ENCODE assay signal across 11 cellular contexts in the genomic region with DNA sequence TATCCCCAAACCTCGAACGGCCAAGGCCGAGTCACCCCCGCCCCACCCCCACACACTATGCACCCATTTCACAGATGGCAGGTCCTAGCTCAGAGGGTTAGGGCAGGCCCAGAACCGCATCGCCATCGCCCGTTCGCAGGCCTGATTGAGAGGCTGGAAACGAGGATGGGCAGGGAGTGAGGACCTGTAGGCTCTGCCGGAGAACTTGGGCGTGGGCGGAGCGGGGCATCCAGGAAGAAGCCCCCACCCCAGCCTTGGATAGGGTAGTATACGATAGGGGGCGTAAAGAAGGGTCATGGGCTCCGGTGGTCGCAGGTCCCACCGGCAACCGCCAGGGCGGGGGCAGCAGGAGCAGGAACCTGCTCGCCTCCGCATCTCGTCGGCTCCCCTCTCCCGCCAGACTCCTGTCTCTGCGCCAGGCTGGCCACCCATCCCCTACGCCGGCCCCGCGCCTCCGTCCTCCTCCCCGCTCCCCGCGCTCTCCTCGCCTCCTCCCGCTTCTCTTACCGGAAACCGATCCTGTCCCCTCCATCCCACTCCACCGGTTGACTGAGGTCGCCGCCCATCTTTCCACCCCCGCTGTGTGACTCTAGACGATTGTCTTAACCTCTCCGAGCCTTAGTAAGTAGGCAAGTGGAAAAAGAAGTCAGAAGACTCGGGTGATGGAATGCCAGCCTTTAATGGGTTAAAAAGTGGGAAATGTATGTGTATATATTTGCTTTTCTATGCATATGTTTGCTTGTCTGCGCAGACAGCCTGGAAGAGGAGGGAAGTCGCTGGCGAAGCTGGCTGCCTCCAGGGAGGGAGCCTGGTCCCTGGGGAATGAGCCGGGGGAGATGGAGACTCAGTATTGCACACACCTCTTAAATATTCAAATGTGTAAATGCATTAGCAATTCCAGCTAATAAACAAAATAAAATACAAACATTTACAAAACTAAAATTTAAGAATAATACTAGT. TPM values are rescaled to one million over a fixed set of nuclear protein-coding genes. Genes with fewer than 3 reads are reported as not detected.
DNase-seq lines count a peak whose midpoint lies in the region; ATAC-seq and TF ChIP-seq lines count a peak whose summit lies in the region.
"Had no signal": no experiment of that assay in that cellular context is flagged by ENCODE, and none has a peak within 500 bp of the region (broad histone marks: within the 10 kb centered on the region; RNA-seq: fewer than 3 reads in every experiment).

No MANE protein-coding gene starts in this region.

- H3K23ac ChIP-seq in mesenchymal stem cell (ENCODE audit: low read length in 2 of 2) = no peak overlapping the region

- 3% methylated on average over 35 of the region's 50 CpGs for WGBS in mesenchymal stem cell
- 9% methylated on average over 50 of the region's 50 CpGs for WGBS in prostate gland

- H3K27ac ChIP-seq in BLaER1 = no peak overlapping the region
- H3K27ac ChIP-seq in HEK293 (ENCODE audit: extremely low read depth, low read depth, low read length) = no peak overlapping the region
- H3K27ac ChIP-seq in mesenchymal stem cell (ENCODE audit: low read length, poor library complexity, severe bottlenecking) = peak overlapping the region; percentile 15
- H3K27ac ChIP-seq in prostate gland = no peak overlapping the region
- H3K27ac ChIP-seq: stomach had no signal

- H3K36me3 Mint-ChIP-seq in WTC11 = no peaks in the 10 kb centered on the region
- H3K36me3 Mint-ChIP-seq in activated naive CD4-positive, alpha-beta T cell treated with anti-CD3 and anti-CD28 coated beads, Interleukin-2, amount 10 ng/mL, durations not matched to agents 7 days and 5 days = no peaks in the 10 kb centered on the region

- peak overlapping the region; percentile 74 for H3K4me3 Mint-ChIP-seq in WTC11
- H3K4me3 Mint-ChIP-seq in activated naive CD4-positive, alpha-beta T cell treated with anti-CD3 and anti-CD28 coated beads, Interleukin-2, amount 10 ng/mL, durations not matched to agents 7 days and 5 days = no peak overlapping the region
- H3K4me3 Mint-ChIP-seq: dendritic cell treated with granulocyte-macrophage colony-stimulating factor and Interleukin-4, amounts not matched to agents 40 ng/mL and 50 ng/mL, for 4 days had no signal

- H3K9ac ChIP-seq in BLaER1 (no peak overlapping the region), mesenchymal stem cell (ENCODE audit: low read length) (no peak overlapping the region)

- no peak for TF ChIP-seq CTCF in HEK293 (tag by site-specific recombination; IDR thresholded peaks at IDR 0.05)
- no peak for TF ChIP-seq CTCF in WTC11 (IDR thresholded peaks at IDR 0.05)
- no peak for TF ChIP-seq CTCF in prostate gland (IDR thresholded peaks at IDR 0.05)

- peaks cover 18% of the 10 kb centered on the region; the same call in 1 of the 2 replicates for H4K20me1 ChIP-seq in BLaER1

- peak overlapping the region; percentile 4 for H2AK5ac ChIP-seq in mesenchymal stem cell (ENCODE audit: low read length, severe bottlenecking)

- peaks cover 34% of the 10 kb centered on the region for H3K4me1 Mint-ChIP-seq in WTC11
- peaks cover 8% of the 10 kb centered on the region for H3K4me1 Mint-ChIP-seq in activated naive CD4-positive, alpha-beta T cell treated with anti-CD3 and anti-CD28 coated beads, Interleukin-2, amount 10 ng/mL, durations not matched to agents 7 days and 5 days

- H3K79me1 ChIP-seq in mesenchymal stem cell (replicated peaks; ENCODE audit: low read length, poor library complexity, severe bottlenecking) = no peaks in the 10 kb centered on the region

- peaks cover 74% of the 10 kb centered on the region for H3K27me3 ChIP-seq in BLaER1
- H3K27me3 ChIP-seq in mesenchymal stem cell (ENCODE audit: control insufficient read depth in 1 of 2, insufficient read depth in 1 of 2, low read length in 2 of 2) = peaks cover 0 to 60% of the 10 kb centered on the region in 2 experiments
- peaks cover 11% of the 10 kb centered on the region for H3K27me3 ChIP-seq in prostate gland (replicated peaks; ENCODE audit: insufficient read depth)

- H2BK120ac ChIP-seq in mesenchymal stem cell (ENCODE audit: low read depth, low read length) = no peak overlapping the region

- peaks cover 26% of the 10 kb centered on the region for H3K27me3 Mint-ChIP-seq in WTC11 (ENCODE audit: low read depth)
- H3K27me3 Mint-ChIP-seq in activated naive CD4-positive, alpha-beta T cell treated with anti-CD3 and anti-CD28 coated beads, Interleukin-2, amount 10 ng/mL, durations not matched to agents 7 days and 5 days = peaks cover 95% of the 10 kb centered on the region

- H2BK12ac ChIP-seq in mesenchymal stem cell (ENCODE audit: low read length in 2 of 2) = peak overlapping the region; percentile 18 to 55

- no peak overlapping the region for H3K27ac Mint-ChIP-seq in WTC11
- no peak overlapping the region for H3K27ac Mint-ChIP-seq in activated naive CD4-positive, alpha-beta T cell treated with anti-CD3 and anti-CD28 coated beads, Interleukin-2, amount 10 ng/mL, durations not matched to agents 7 days and 5 days
- H3K27ac Mint-ChIP-seq: dendritic cell treated with granulocyte-macrophage colony-stimulating factor and Interleukin-4, amounts not matched to agents 40 ng/mL and 50 ng/mL, for 4 days; T-helper 17 cell had no signal

- H3K9me3 ChIP-seq in BLaER1 (no peaks in the 10 kb centered on the region), HEK293 (ENCODE audit: control insufficient read depth, insufficient read depth, low read depth, low read length) (no peaks in the 10 kb centered on the region), mesenchymal stem cell (ENCODE audit: control insufficient read depth, low read length) (no peaks in the 10 kb centered on the region), prostate gland (no peaks in the 10 kb centered on the region)
- H3K9me3 ChIP-seq: stomach had no signal

- no peak overlapping the region for H3K4ac ChIP-seq in mesenchymal stem cell (ENCODE audit: low read depth in 1 of 2, low read length in 2 of 2)

- no peak overlapping the region for H2BK5ac ChIP-seq in mesenchymal stem cell (ENCODE audit: low read depth, low read length, poor library complexity, severe bottlenecking)

- peak overlapping the region; percentile 24 for H4K8ac ChIP-seq in mesenchymal stem cell (ENCODE audit: low read length)

- H3K36me3 ChIP-seq in BLaER1 (no peaks in the 10 kb centered on the region), HEK293 (ENCODE audit: control insufficient read depth in 2 of 2, insufficient read depth in 1 of 2, low read length in 2 of 2) (no peaks in the 10 kb centered on the region), mesenchymal stem cell (ENCODE audit: control insufficient read depth in 1 of 2, insufficient read depth in 2 of 2, low read depth in 1 of 2, low read length in 2 of 2) (no peaks in the 10 kb centered on the region), prostate gland (no peaks in the 10 kb centered on the region)
- H3K36me3 ChIP-seq: stomach had no signal

- peak overlapping the region; percentile 25; the same call in 1 of the 2 replicates for H3K4me3 ChIP-seq in BLaER1
- no peak overlapping the region for H3K4me3 ChIP-seq in HEK293 (ENCODE audit: low read depth, low read length)
- H3K4me3 ChIP-seq in mesenchymal stem cell (ENCODE audit: insufficient read depth in 1 of 2, low read depth in 1 of 2, low read length in 2 of 2) = peak overlapping the region; percentile 18 to 32
- no peak overlapping the region for H3K4me3 ChIP-seq in prostate gland

- intact Hi-C loops in prostate gland (cut with DNase I) = no loop called here

- peak overlapping the region in 1 of 2 experiments; percentile 38 for H3K18ac ChIP-seq in mesenchymal stem cell (ENCODE audit: low read depth in 1 of 2, low read length in 2 of 2)

- ATAC-seq in WTC11 (peak; percentile 53), HG02870 (IDR thresholded peaks at IDR 0.05; ENCODE audit: unreplicated experiment) (no peak), GM21786 (IDR thresholded peaks at IDR 0.05; ENCODE audit: unreplicated experiment) (no peak)
- ATAC-seq: T-helper 17 cell had no signal

- H3K9me3 Mint-ChIP-seq in WTC11 = no peaks in the 10 kb centered on the region
- no peaks in the 10 kb centered on the region for H3K9me3 Mint-ChIP-seq in activated naive CD4-positive, alpha-beta T cell treated with anti-CD3 and anti-CD28 coated beads, Interleukin-2, amount 10 ng/mL, durations not matched to agents 7 days and 5 days
- H3K9me3 Mint-ChIP-seq: dendritic cell treated with granulocyte-macrophage colony-stimulating factor and Interleukin-4, amounts not matched to agents 40 ng/mL and 50 ng/mL, for 4 days had no signal

- H2AFZ ChIP-seq in mesenchymal stem cell (ENCODE audit: low read depth, low read length) = no peak overlapping the region

- H3K4me2 ChIP-seq in BLaER1 (peak overlapping the region; percentile 33), mesenchymal stem cell (ENCODE audit: low read length, poor library complexity, severe bottlenecking) (peak overlapping the region; percentile 59)

- H4K91ac ChIP-seq in mesenchymal stem cell (ENCODE audit: low read length) = peak overlapping the region; percentile 34

- no peak overlapping the region for H3K14ac ChIP-seq in mesenchymal stem cell (ENCODE audit: low read length in 2 of 2)

- H2BK15ac ChIP-seq in mesenchymal stem cell (ENCODE audit: low read depth, poor library complexity, severe bottlenecking) = peak overlapping the region; percentile 56

- no peak for TF ChIP-seq POLR2A in prostate gland (IDR thresholded peaks at IDR 0.05)

- CTCF ChIA-PET in HEK293 (lab: Yijun Ruan, JAX) = interaction anchor here (0.5 to 5.6 kb wide), 6 partner anchors 18 to 339 kb away, joined by 3 to 57 read pairs (median 7); no protein-coding TSS in a partner anchor
- CTCF ChIA-PET in WTC11 (lab: Charles Lee) = interaction anchor here (0.8 to 2.6 kb wide), 20 partner anchors 11 to 273 kb away, joined by 3 to 22 read pairs (median 5); a partner anchor contains a TSS
- CTCF ChIA-PET in activated naive CD4-positive, alpha-beta T cell treated with anti-CD3 and anti-CD28 coated beads, Interleukin-2, amount 10 ng/mL, durations not matched to agents 7 days and 5 days (lab: Charles Lee) = interaction anchor here (0.6 to 1.7 kb wide), 5 partner anchors 11 to 151 kb away, joined by 3 to 5 read pairs (median 3); a partner anchor contains a TSS

- POLR2A ChIA-PET in HEK293 (lab: Yijun Ruan, JAX) (no interaction called here), WTC11 (lab: Charles Lee) (interaction anchor here (0.7 kb wide), 1 partner anchor 266 kb away, joined by 3 read pairs; no protein-coding TSS in a partner anchor)

- DNase-seq in WTC11 (ENCODE audit: low spot score) (peak; percentile 74), mesenchymal stem cell (no peak), prostate gland (ENCODE audit: low spot score) (no peak)
- no peak for DNase-seq in activated naive CD4-positive, alpha-beta T cell treated with anti-CD3 and anti-CD28 coated beads, Interleukin-2, amount 10 ng/mL, durations not matched to agents 7 days and 5 days
- DNase-seq: stomach, T-helper 17 cell had no signal

- H3K4me1 ChIP-seq in BLaER1 (peaks cover 39% of the 10 kb centered on the region), HEK293 (ENCODE audit: control insufficient read depth, insufficient read depth, low read length) (0 out of 2 replicates have a peak, but pooled peaks cover 3% of the 10 kb centered on the region), mesenchymal stem cell (ENCODE audit: control insufficient read depth, insufficient read depth, low read depth, low read length) (peaks cover 58% of the 10 kb centered on the region), prostate gland (replicated peaks) (no peaks in the 10 kb centered on the region)

RNA-seq across cellular contexts. Expression of a gene that starts 52.8 kb away (rescaled TPM):
- total RNA-seq in WTC11 (2021) = 0.11 to 0.16 TPM (median 0.15 TPM) in 3 replicates
- 0.65 TPM for polyA plus RNA-seq in mesenchymal stem cell (2013, experiment 1 of 2)
- polyA plus RNA-seq in mesenchymal stem cell (2013, experiment 2 of 2) = 0.41 TPM
- 1 to 10 TPM; 4.7 to 5.5 TPM for total RNA-seq in prostate gland

Comparison
In these comparisons a context has a peak if more than half of its experiments do, and no peak if none do; other contexts are left out.
1. H3K4me3 ChIP-seq: peak in BLaER1 (single experiment) and mesenchymal stem cell (2 of 2); none in HEK293 (single experiment) and prostate gland (0 of 2).